Comparison of ENCODE assay signal across 23 cellular contexts in the genomic region with DNA sequence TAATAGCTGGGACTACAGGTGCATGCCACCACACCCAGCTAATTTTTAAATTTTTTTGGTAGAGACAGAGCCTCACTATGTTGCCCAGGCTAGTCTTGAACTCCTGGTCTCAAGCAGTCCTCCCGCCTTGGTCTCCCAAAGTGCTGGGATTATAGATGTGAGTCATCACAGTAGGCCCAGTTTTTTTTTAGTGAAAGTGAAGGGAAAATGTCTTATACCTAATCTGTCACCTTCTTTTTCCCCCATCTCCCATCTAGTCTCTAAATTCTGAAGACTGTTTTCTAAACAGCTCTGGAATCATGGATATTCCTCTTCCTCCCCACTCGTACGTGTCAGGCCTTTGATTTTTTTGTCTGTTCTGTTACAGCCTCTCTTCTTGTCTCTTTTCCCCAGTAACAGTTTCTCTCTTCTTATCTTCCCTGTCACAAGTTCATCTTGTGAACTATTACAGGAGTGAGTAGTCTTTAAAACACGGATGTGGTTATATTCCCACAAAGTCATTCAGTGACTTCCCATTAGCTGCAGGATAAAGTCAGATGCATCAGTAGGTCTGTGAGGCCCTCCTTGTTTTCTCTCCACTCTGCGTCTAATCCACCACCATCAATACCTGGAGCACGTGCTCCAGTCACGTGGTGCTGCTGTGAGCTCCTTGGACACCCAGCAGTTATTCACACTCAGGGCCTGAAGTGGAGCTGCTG. TPM values are rescaled to one million over a fixed set of nuclear protein-coding genes. Genes with fewer than 3 reads are reported as not detected.
A peak's percentile ranks its signal among the peaks of the same experiment; 100 is the strongest.
DNase-seq lines count a peak whose midpoint lies in the region; ATAC-seq and TF ChIP-seq lines count a peak whose summit lies in the region.
"Had no signal": no experiment of that assay in that cellular context is flagged by ENCODE, and none has a peak within 500 bp of the region (broad histone marks: within the 10 kb centered on the region; RNA-seq: fewer than 3 reads in every experiment).

No MANE protein-coding gene starts in this region.

- H3K9me3 ChIP-seq in breast epithelium, result no peaks in the 10 kb centered on the region
- H3K9me3 ChIP-seq: tibial artery had no signal

- CTCF ChIA-PET in MCF 10A (lab: Yijun Ruan, JAX), result interaction anchor here (0.7 to 1.1 kb wide), 3 partner anchors 12 to 400 kb away, joined by 3 read pairs; no protein-coding TSS in a partner anchor

- DNase-seq in MCF 10A (ENCODE audit: unreplicated experiment) (no peak), breast epithelium (ENCODE audit: low spot score in 2 of 2) (no peak), SK-MEL-5 (ENCODE audit: low read depth, low spot score) (peak; percentile 97), type B pancreatic cell (ENCODE audit: extremely low spot score, unreplicated experiment) (no peak), NCI-H526 treated with DMSO at 0.1 percent for 48 hours (lab: John Stamatoyannopoulos, UW) (no peak)
- no peak for DNase-seq in activated naive CD8-positive, alpha-beta T cell treated with anti-CD3 and anti-CD28 coated beads, Interleukin-2, amount 50 U/mL, for 24 hours
- DNase-seq: activated CD4-positive, CD25-positive, alpha-beta regulatory T cell; amniotic stem cell; dorsolateral prefrontal cortex; foreskin fibroblast; GOT3; islet precursor cell; NCI-H1417; NCI-H524 treated with DMSO at 0.1 percent for 48 hours; tibial artery had no signal

- no peak overlapping the region for H3K27ac ChIP-seq in breast epithelium
- H3K27ac ChIP-seq: dorsolateral prefrontal cortex, epithelial cell of prostate, hepatocyte, parathyroid adenoma, tibial artery had no signal

- peaks cover 10% of the 10 kb centered on the region for H3K36me3 ChIP-seq in breast epithelium

- TF ChIP-seq CTCF in MCF 10A (IDR thresholded peaks at IDR 0.05; ENCODE audit: unreplicated experiment) (no peak), breast epithelium (IDR thresholded peaks at IDR 0.05) (no peak), type B pancreatic cell (conservative IDR thresholded peaks at IDR 0.05) (no peak)

- no TSS peak for BruUV-seq in MCF 10A (replicated peaks; lab: Mats Ljungman, UMichigan)

- H3K4me3 ChIP-seq in breast epithelium, result no peak overlapping the region
- H3K4me3 ChIP-seq: dorsolateral prefrontal cortex, hepatocyte, lung, tibial artery had no signal

- H3K4me1 Mint-ChIP-seq in MCF 10A (ENCODE audit: insufficient read depth, unreplicated experiment) (peaks cover 6% of the 10 kb centered on the region), type B pancreatic cell (ENCODE audit: unreplicated experiment) (peaks cover 10% of the 10 kb centered on the region)
- peaks cover 36% of the 10 kb centered on the region for H3K4me1 Mint-ChIP-seq in activated naive CD8-positive, alpha-beta T cell treated with anti-CD3 and anti-CD28 coated beads, Interleukin-2, amount 50 U/mL, for 24 hours

- POLR2A ChIA-PET in MCF 10A (lab: Yijun Ruan, JAX), result interaction anchor here (0.9 to 2.6 kb wide), 4 partner anchors 75 to 590 kb away, joined by 4 to 12 read pairs (median 9); no protein-coding TSS in a partner anchor

- H3K4me3 Mint-ChIP-seq in MCF 10A (ENCODE audit: unreplicated experiment) (peak overlapping the region; percentile 5), type B pancreatic cell (peak overlapping the region; percentile 57)
- H3K4me3 Mint-ChIP-seq in activated naive CD8-positive, alpha-beta T cell treated with anti-CD3 and anti-CD28 coated beads, Interleukin-2, amount 50 U/mL, for 24 hours, result peak overlapping the region; percentile 6

- intact Hi-C loops in MCF 10A (cut with micrococcal nuclease) (no loop called here), breast epithelium (cut with DNase I; ENCODE audit: low total_unique reads) (no loop called here)

- H3K27me3 ChIP-seq in breast epithelium, result no peaks in the 10 kb centered on the region
- H3K27me3 ChIP-seq: dorsolateral prefrontal cortex, hepatocyte, tibial artery had no signal

- in situ Hi-C loops in SK-MEL-5 (cut with HindIII; ENCODE audit: low pct_unique_long_range_greater_than_20kb, low sequenced_read_pairs), result no loop called here

- H3K27me3 Mint-ChIP-seq in MCF 10A (ENCODE audit: insufficient read depth, unreplicated experiment) (no peaks in the 10 kb centered on the region), type B pancreatic cell (peaks cover 5% of the 10 kb centered on the region)
- H3K27me3 Mint-ChIP-seq in activated naive CD8-positive, alpha-beta T cell treated with anti-CD3 and anti-CD28 coated beads, Interleukin-2, amount 50 U/mL, for 24 hours, result no peaks in the 10 kb centered on the region

- H3K27ac Mint-ChIP-seq in MCF 10A (ENCODE audit: low read depth, unreplicated experiment) (peak overlapping the region; percentile 25), type B pancreatic cell (no peak overlapping the region)
- H3K27ac Mint-ChIP-seq in activated naive CD8-positive, alpha-beta T cell treated with anti-CD3 and anti-CD28 coated beads, Interleukin-2, amount 50 U/mL, for 24 hours, result peak overlapping the region; percentile 50

- H3K9me3 Mint-ChIP-seq in MCF 10A (ENCODE audit: unreplicated experiment) (no peaks in the 10 kb centered on the region), type B pancreatic cell (no peaks in the 10 kb centered on the region)
- peaks cover 3% of the 10 kb centered on the region for H3K9me3 Mint-ChIP-seq in activated naive CD8-positive, alpha-beta T cell treated with anti-CD3 and anti-CD28 coated beads, Interleukin-2, amount 50 U/mL, for 24 hours

- H3K4me1 ChIP-seq in breast epithelium, result no peaks in the 10 kb centered on the region
- H3K4me1 ChIP-seq: parathyroid adenoma had no signal

- H3K36me3 Mint-ChIP-seq in MCF 10A (ENCODE audit: insufficient read depth, unreplicated experiment), result peaks cover 64% of the 10 kb centered on the region
- peaks cover 40% of the 10 kb centered on the region for H3K36me3 Mint-ChIP-seq in activated naive CD8-positive, alpha-beta T cell treated with anti-CD3 and anti-CD28 coated beads, Interleukin-2, amount 50 U/mL, for 24 hours (ENCODE audit: low read depth)
- peaks cover 23% of the 10 kb centered on the region for H3K36me3 Mint-ChIP-seq in type B pancreatic cell

- no peak for TF ChIP-seq POLR2A in breast epithelium (IDR thresholded peaks at IDR 0.05)

- no peak for ATAC-seq in activated naive CD8-positive, alpha-beta T cell treated with anti-CD3 and anti-CD28 coated beads, Interleukin-2, amount 50 U/mL, for 24 hours
- ATAC-seq in GM18870 (IDR thresholded peaks at IDR 0.05; ENCODE audit: unreplicated experiment), result no peak
- ATAC-seq: sciatic nerve had no signal

RNA-seq across cellular contexts. Expression of a gene that starts 2.9 kb away (rescaled TPM):
- total RNA-seq in MCF 10A (2022), result 68.6 and 72.4 TPM in 2 replicates
- total RNA-seq in breast epithelium, result 10 to 100 TPM; 53.1 to 82.5 (median 77.7) TPM
- total RNA-seq in SK-MEL-5 (2014; rRNA removed; shearing (Covaris generic)), result 151 and 158 TPM in 2 replicates
- 112 and 116 TPM in 2 replicates for polyA plus RNA-seq in SK-MEL-5 (2015; cell fraction: cytosol; rRNA removed)
- polyA plus RNA-seq in SK-MEL-5 (2015; cell fraction: nucleus; rRNA removed), result 929 and 1,083 TPM in 2 replicates
- total RNA-seq in type B pancreatic cell (ENCODE audit: low replicate concordance), result 66.4 and 81.7 TPM in 2 replicates

RNA-seq across cellular contexts. Expression of a gene that starts 43.8 kb away (rescaled TPM):
- total RNA-seq in MCF 10A (2022) (56.6 and 63.5 TPM in 2 replicates), breast epithelium (10 to 100 TPM; 48.5 to 52.8 (median 49.6) TPM), type B pancreatic cell (ENCODE audit: low replicate concordance) (47.8 and 91.8 TPM in 2 replicates)
- total RNA-seq in SK-MEL-5 (2014; rRNA removed; shearing (Covaris generic)), result 23.6 and 24.2 TPM in 2 replicates
- polyA plus RNA-seq in SK-MEL-5 (2015; cell fraction: cytosol; rRNA removed), result 22.7 and 37.8 TPM in 2 replicates
- polyA plus RNA-seq in SK-MEL-5 (2015; cell fraction: nucleus; rRNA removed), result 225 and 281 TPM in 2 replicates

RNA-seq across cellular contexts. Expression of a gene that starts 58.5 kb away (rescaled TPM):
- total RNA-seq in MCF 10A (2022), result not detected in 2 replicates
- not detected for total RNA-seq in breast epithelium
- not detected in 2 replicates for total RNA-seq in SK-MEL-5 (2014; rRNA removed; shearing (Covaris generic))
- not detected in 2 replicates for polyA plus RNA-seq in SK-MEL-5 (2015; cell fraction: cytosol; rRNA removed)
- not detected in 2 replicates for polyA plus RNA-seq in SK-MEL-5 (2015; cell fraction: nucleus; rRNA removed)
- not detected in 2 replicates for total RNA-seq in type B pancreatic cell (ENCODE audit: low replicate concordance)
- total RNA-seq: cardiac septum, G401, hepatocyte, sciatic nerve had no signal
- polyA plus RNA-seq: hepatocyte had no signal

Comparison
In these comparisons a context has a peak if more than half of its experiments do, and no peak if none do; other contexts are left out.
1. H3K4me3 Mint-ChIP-seq: peak in every context shown above with its lines; median percentile 57 in type B pancreatic cell; 6 in activated naive CD8-positive, alpha-beta T cell treated with anti-CD3 and anti-CD28 coated beads, Interleukin-2, amount 50 U/mL, for 24 hours; 5 in MCF 10A.